ENCODE assay signal across 13 cellular contexts in genomic region chr14:87133073-87133815, GRCh38.
DNase-seq lines count a peak whose midpoint lies in the region; ATAC-seq and TF ChIP-seq lines count a peak whose summit lies in the region.
"Had no signal": no experiment of that assay in that cellular context is flagged by ENCODE, and none has a peak within 500 bp of the region (broad histone marks: within the 10 kb centered on the region; RNA-seq: fewer than 3 reads in every experiment).

No MANE protein-coding gene starts in this region.

- H3K9ac ChIP-seq in fibroblast of lung (ENCODE audit: insufficient read depth, low read length) = no peak overlapping the region

- TF ChIP-seq CTCF in fibroblast of lung (conservative IDR thresholded peaks at IDR 0.05 in 1 of 2, IDR thresholded peaks at IDR 0.05 in 1 of 2; ENCODE audit: low read depth in 1 of 2, low read length in 2 of 2) (no peak), psoas muscle (IDR thresholded peaks at IDR 0.05) (no peak)

- H3K27ac Mint-ChIP-seq in activated naive CD4-positive, alpha-beta T cell treated with anti-CD3 and anti-CD28 coated beads, Interleukin-2, amount 50 U/mL, for 72 hours = no peak overlapping the region

- WGBS in psoas muscle, 3 donors = 38 to 41% (median 38%) methylated on average over 4 of the region's 4 CpGs

- H4K20me1 ChIP-seq in fibroblast of lung (ENCODE audit: control insufficient read depth, extremely low read depth, insufficient read depth, low read length) = no peaks in the 10 kb centered on the region

- no peaks in the 10 kb centered on the region for H3K36me3 ChIP-seq in fibroblast of lung (ENCODE audit: control insufficient read depth, insufficient read depth, low read length)
- H3K36me3 ChIP-seq in psoas muscle (ENCODE audit: insufficient read depth in 1 of 2, low read depth in 1 of 2) = no peaks in the 10 kb centered on the region
- H3K36me3 ChIP-seq: ascending aorta, pancreas had no signal

- H3K79me2 ChIP-seq in fibroblast of lung (ENCODE audit: control insufficient read depth, insufficient read depth, low read length) = no peaks in the 10 kb centered on the region

- H3K4me3 ChIP-seq in fibroblast of lung (replicated peaks in 1 of 4; ENCODE audit: control extremely low read depth in 1 of 4, insufficient read depth in 1 of 4, low read depth in 3 of 4, low read length in 4 of 4) (no peak overlapping the region), psoas muscle (no peak overlapping the region)
- H3K4me3 ChIP-seq: ascending aorta, pancreas had no signal

- intact Hi-C loops in psoas muscle (cut with DNase I) = no loop called here

- no peak overlapping the region for H3K4me2 ChIP-seq in fibroblast of lung (ENCODE audit: extremely low read depth, insufficient read depth, low read length)

- DNase-seq in H4 (ENCODE audit: low spot score) = peak; percentile 60
- DNase-seq in RKO (ENCODE audit: low spot score) = peak; percentile 51
- DNase-seq in fibroblast of lung (ENCODE audit: low read depth in 2 of 2) = peak; percentile 79 to 96
- DNase-seq in psoas muscle = peak in 1 of 2 donors; percentile 44
- no peak for DNase-seq in hippocampal formation (lab: John Stamatoyannopoulos, UW)
- DNase-seq in activated naive CD4-positive, alpha-beta T cell treated with anti-CD3 and anti-CD28 coated beads, Interleukin-2, amount 50 U/mL, for 72 hours (ENCODE audit: low spot score in 2 of 2) = no peak
- no peak for DNase-seq in NCI-H526 treated with DMSO at 0.1 percent for 48 hours (lab: John Stamatoyannopoulos, UW)
- DNase-seq: activated T-cell treated with anti-CD3 and anti-CD28 coated beads for 4 hours; NCI-H1930; pancreas; stimulated activated CD4-positive, alpha-beta T cell treated with anti-CD3 and anti-CD28 coated beads, Interleukin-4, amount 100 ng/mL, for 4 hours had no signal

- ATAC-seq in psoas muscle = peak; percentile 55 to 89 (median 70)
- ATAC-seq in activated naive CD4-positive, alpha-beta T cell treated with anti-CD3 and anti-CD28 coated beads, Interleukin-2, amount 50 U/mL, for 72 hours = no peak
- ATAC-seq: Panc1 had no signal

- no peaks in the 10 kb centered on the region for H3K4me1 ChIP-seq in fibroblast of lung (ENCODE audit: control insufficient read depth, extremely low read depth, insufficient read depth, low read length)
- no peaks in the 10 kb centered on the region for H3K4me1 ChIP-seq in psoas muscle
- H3K4me1 ChIP-seq: ascending aorta, pancreas had no signal

- H2AFZ ChIP-seq in fibroblast of lung (ENCODE audit: low read length) = no peak overlapping the region

- no peaks in the 10 kb centered on the region for H3K9me3 ChIP-seq in fibroblast of lung (ENCODE audit: control insufficient read depth, insufficient read depth, low read depth, low read length)
- H3K9me3 ChIP-seq in psoas muscle = no peaks in the 10 kb centered on the region
- H3K9me3 ChIP-seq: ascending aorta, pancreas had no signal

- H3K9me3 Mint-ChIP-seq in activated naive CD4-positive, alpha-beta T cell treated with anti-CD3 and anti-CD28 coated beads, Interleukin-2, amount 50 U/mL, for 72 hours = peaks cover 6 to 16% of the 10 kb centered on the region in 2 donors

- H3K27me3 ChIP-seq in fibroblast of lung (ENCODE audit: control insufficient read depth, insufficient read depth, low read length) (no peaks in the 10 kb centered on the region), psoas muscle (ENCODE audit: insufficient read depth in 3 of 3, low read length in 2 of 3) (no peaks in the 10 kb centered on the region)
- H3K27me3 ChIP-seq: ascending aorta, pancreas had no signal

- H3K36me3 Mint-ChIP-seq in activated naive CD4-positive, alpha-beta T cell treated with anti-CD3 and anti-CD28 coated beads, Interleukin-2, amount 50 U/mL, for 72 hours = no peaks in the 10 kb centered on the region

- H3K27ac ChIP-seq in fibroblast of lung (ENCODE audit: insufficient read depth, low read length) = no peak overlapping the region
- no peak overlapping the region for H3K27ac ChIP-seq in psoas muscle
- H3K27ac ChIP-seq: ascending aorta, pancreas had no signal

Comparison
In these comparisons a context has a peak if more than half of its experiments do, and no peak if none do; other contexts are left out.
1. DNase-seq: peak in H4 (single experiment), RKO (single experiment) and fibroblast of lung (2 of 2); none in hippocampal formation (0 of 2), activated naive CD4-positive, alpha-beta T cell treated with anti-CD3 and anti-CD28 coated beads, Interleukin-2, amount 50 U/mL, for 72 hours (0 of 2) and NCI-H526 treated with DMSO at 0.1 percent for 48 hours (single experiment).
2. ATAC-seq: peak in psoas muscle (4 of 4); none in activated naive CD4-positive, alpha-beta T cell treated with anti-CD3 and anti-CD28 coated beads, Interleukin-2, amount 50 U/mL, for 72 hours (0 of 2).